17 cellular contexts compared by ENCODE assay signal in genomic region chr10:91556691-91557529, GRCh38.
A peak's percentile ranks its signal among the peaks of the same experiment; 100 is the strongest.
DNase-seq lines count a peak whose midpoint lies in the region; ATAC-seq, FAIRE-seq and TF ChIP-seq lines count a peak whose summit lies in the region.
"Had no signal": no experiment of that assay in that cellular context is flagged by ENCODE, and none has a peak within 500 bp of the region (broad histone marks: within the 10 kb centered on the region; RNA-seq: fewer than 3 reads in every experiment).

No MANE protein-coding gene starts in this region.

- no peak overlapping the region for H3K56ac ChIP-seq in IMR-90 (ENCODE audit: extremely low read depth, insufficient read depth, low read length)

- H2AFZ ChIP-seq in IMR-90 (replicated peaks; ENCODE audit: low read length, poor library complexity), result no peak overlapping the region

- no peaks in the 10 kb centered on the region for H3K27me3 ChIP-seq in IMR-90 (ENCODE audit: control insufficient read depth, insufficient read depth, low read length)
- H3K27me3 ChIP-seq: BLaER1 treated with 17β-estradiol and CSF1 and Interleukin-3, amounts not matched to agents 10 nM and 100 nM had no signal

- no peak overlapping the region for H2AK5ac ChIP-seq in IMR-90 (ENCODE audit: low read depth, low read length)

- H3K4me1 ChIP-seq in IMR-90 (ENCODE audit: control insufficient read depth, insufficient read depth, low read length) (peaks cover 3% of the 10 kb centered on the region; the same call in 1 of the 2 replicates), kidney (ENCODE audit: control insufficient read depth in 1 of 2, insufficient read depth in 1 of 2, low read depth in 1 of 2, low read length in 2 of 2) (peaks cover 12 to 13% of the 10 kb centered on the region in 2 donors)

- no peak for ATAC-seq in IMR-90 (ENCODE audit: low read depth)
- ATAC-seq in GM19328 (IDR thresholded peaks at IDR 0.05; ENCODE audit: unreplicated experiment), result no peak
- no peak for ATAC-seq in HG03097 (IDR thresholded peaks at IDR 0.05; ENCODE audit: low FRiP score, unreplicated experiment)
- ATAC-seq: activated T-cell treated with anti-CD3 and anti-CD28 coated beads, Interleukin-2, amount 50 U/mL, for 72 hours; effector memory CD8-positive, alpha-beta T cell; naive thymus-derived CD8-positive, alpha-beta T cell; T-cell had no signal

- POLR2A ChIA-PET in IMR-90 (lab: Charles Lee; ENCODE audit: unreplicated experiment), result no interaction called here

- no peak overlapping the region for H2BK120ac ChIP-seq in IMR-90 (ENCODE audit: low read depth, low read length)

- no peak overlapping the region for H3K4me2 ChIP-seq in IMR-90 (ENCODE audit: low read depth, low read length)

- no peaks in the 10 kb centered on the region for H3K36me3 ChIP-seq in IMR-90 (ENCODE audit: control insufficient read depth, insufficient read depth, low read length)
- H3K36me3 ChIP-seq in kidney (ENCODE audit: control insufficient read depth in 1 of 2, insufficient read depth in 2 of 2, low read length in 2 of 2), result no peaks in the 10 kb centered on the region
- H3K36me3 ChIP-seq: BLaER1 treated with 17β-estradiol and CSF1 and Interleukin-3, amounts not matched to agents 10 nM and 100 nM had no signal

- WGBS in IMR-90 (ENCODE audit: extremely low coverage in 2 of 2, insufficient read length in 1 of 2), 2 experiments, result 100% methylated on average over 3 of the region's 11 CpGs; no CpG with 5 or more reads in 1 of the 2 experiments

- H3K27ac ChIP-seq in IMR-90 (ENCODE audit: insufficient read depth, low read length) (no peak overlapping the region), kidney (ENCODE audit: low read depth in 2 of 2, low read length in 2 of 2) (peak overlapping the region; percentile 8 to 23)
- H3K27ac ChIP-seq: BLaER1 treated with 17β-estradiol and CSF1 and Interleukin-3, amounts not matched to agents 10 nM and 100 nM had no signal

- H3K79me1 ChIP-seq in IMR-90 (ENCODE audit: low read depth in 1 of 2, low read length in 2 of 2), result no peaks in the 10 kb centered on the region

- no peak overlapping the region; the same call in 2 of the 3 replicates for H2BK15ac ChIP-seq in IMR-90 (ENCODE audit: low read depth, low read length)

- CTCF ChIA-PET in IMR-90 (lab: Yijun Ruan, JAX), result interaction anchor here (0.7 kb wide), 1 partner anchor 79 kb away, joined by 3 read pairs; no protein-coding TSS in a partner anchor

- DNase-seq in IMR-90 (no peak), SK-MEL-5 (ENCODE audit: low read depth, low spot score) (peak; percentile 20), kidney (no peak), renal cortical epithelial cell (ENCODE audit: low read depth) (peak; percentile 49), NCI-H526 treated with DMSO at 0.1 percent for 48 hours (lab: John Stamatoyannopoulos, UW) (no peak), EL (no peak)
- DNase-seq: activated CD4-positive, alpha-beta T cell treated with anti-CD3 and anti-CD28 coated beads for 4 hours; activated T-cell treated with anti-CD3 and anti-CD28 coated beads, Interleukin-2, amount 50 U/mL, for 72 hours; effector memory CD8-positive, alpha-beta T cell; islet precursor cell; naive thymus-derived CD8-positive, alpha-beta T cell; T-cell had no signal

- TF ChIP-seq CTCF in IMR-90 (conservative IDR thresholded peaks at IDR 0.05; ENCODE audit: low read depth, low read length) (no peak), kidney (IDR thresholded peaks at IDR 0.05; ENCODE audit: borderline replicate concordance, extremely low read depth, insufficient read depth) (no peak)

- TF ChIP-seq POLR2A in IMR-90 (IDR thresholded peaks at IDR 0.05; ENCODE audit: low read depth, low read length), result no peak

- intact Hi-C loops in IMR-90 (cut with micrococcal nuclease) (no loop called here), kidney (cut with DNase I) (no loop called here)

- in situ Hi-C loops in IMR-90 (cut with MboI; ENCODE audit: low sequenced_read_pairs), result loop anchor here (10.0 kb wide), 1 partner anchor 138 kb away; no protein-coding TSS in a partner anchor
- in situ Hi-C loops in SK-MEL-5 (cut with HindIII; ENCODE audit: low pct_unique_long_range_greater_than_20kb, low sequenced_read_pairs), result no loop called here

- no peak overlapping the region for H2BK20ac ChIP-seq in IMR-90 (ENCODE audit: low read depth, low read length)

- no peak overlapping the region for H3K14ac ChIP-seq in IMR-90 (replicated peaks; ENCODE audit: low read depth, low read length)

- no peak overlapping the region for H4K91ac ChIP-seq in IMR-90 (ENCODE audit: insufficient read depth, low read depth, low read length)

- H3K4ac ChIP-seq in IMR-90 (ENCODE audit: low read depth, low read length), result no peak overlapping the region

- no peak for TF ChIP-seq RAD21 in IMR-90 (IDR thresholded peaks at IDR 0.05; ENCODE audit: low read length)

- no peak overlapping the region for H2BK5ac ChIP-seq in IMR-90 (ENCODE audit: low read depth, low read length, poor library complexity, severe bottlenecking)

- dilution Hi-C loops in IMR-90 (cut with HindIII; ENCODE audit: low sequenced_read_pairs, unreplicated experiment), result no loop called here

- peak overlapping the region; percentile 2; the same call in 1 of the 2 replicates for H3K18ac ChIP-seq in IMR-90 (ENCODE audit: low read depth, low read length)

- H4K20me1 ChIP-seq in IMR-90 (ENCODE audit: insufficient read depth, low read length), result no peaks in the 10 kb centered on the region
- H4K20me1 ChIP-seq: BLaER1 treated with 17β-estradiol and CSF1 and Interleukin-3, amounts not matched to agents 10 nM and 100 nM had no signal

- no peak overlapping the region for H4K5ac ChIP-seq in IMR-90 (ENCODE audit: low read depth, low read length)

- H3K9me3 ChIP-seq in IMR-90 (ENCODE audit: control insufficient read depth, insufficient read depth, low read length) (no peaks in the 10 kb centered on the region), kidney (ENCODE audit: control insufficient read depth in 1 of 2, low read length in 2 of 2) (no peaks in the 10 kb centered on the region)

- H3K9me1 ChIP-seq in IMR-90 (ENCODE audit: insufficient read depth, low read length), result no peaks in the 10 kb centered on the region

- no peak overlapping the region for H3K23ac ChIP-seq in IMR-90 (ENCODE audit: low read depth, low read length)

- BruUV-seq in IMR-90 (replicated peaks; lab: Mats Ljungman, UMichigan), result no TSS peak

- no peak for FAIRE-seq in kidney (lab: Jason Lieb, UNC)
- FAIRE-seq: astrocyte, GM12891 had no signal

- no peak overlapping the region for H3K9ac ChIP-seq in IMR-90 (ENCODE audit: low read depth, low read length)
- no peak overlapping the region for H3K9ac ChIP-seq in kidney (ENCODE audit: low read length in 2 of 2)
- H3K9ac ChIP-seq: BLaER1 treated with 17β-estradiol and CSF1 and Interleukin-3, amounts not matched to agents 10 nM and 100 nM had no signal

- no peak overlapping the region for H2AK9ac ChIP-seq in IMR-90 (replicated peaks; ENCODE audit: low read depth, low read length, poor library complexity)

- H4K8ac ChIP-seq in IMR-90 (ENCODE audit: low read depth in 2 of 2, low read length in 2 of 2), result no peak overlapping the region

- H3K4me3 ChIP-seq in IMR-90 (ENCODE audit: insufficient read depth, low read depth, low read length) (no peak overlapping the region), kidney (ENCODE audit: low read length in 2 of 2) (no peak overlapping the region)
- H3K4me3 ChIP-seq: BLaER1 treated with 17β-estradiol and CSF1 and Interleukin-3, amounts not matched to agents 10 nM and 100 nM had no signal

TF ChIP-seq in IMR-90, 13 proteins besides CTCF, POLR2A, EP300 and RAD21:
- TF ChIP-seq SMC3 (IDR thresholded peaks at IDR 0.05; ENCODE audit: low read depth, low read length), result no peak
- peak; percentile 92 for TF ChIP-seq CEBPB (IDR thresholded peaks at IDR 0.05; ENCODE audit: low read depth, low read length)
TF ChIP-seq in IMR-90: peak in this region for 1.

Comparison
In these comparisons a context has a peak if more than half of its experiments do, and no peak if none do; other contexts are left out.
1. DNase-seq: peak in SK-MEL-5 (single experiment) and renal cortical epithelial cell (single experiment); none in IMR-90 (single experiment), kidney (single experiment), NCI-H526 treated with DMSO at 0.1 percent for 48 hours (single experiment) and EL (single experiment).